In genomic region chr14:103597623-103598372, GRCh38 we compare ENCODE assay signal across 1 cellular context.
TF ChIP-seq lines count a peak whose summit lies in the region.

No MANE protein-coding gene starts in this region.

TF ChIP-seq in HEK293, 187 proteins besides CTCF, POLR2A, EP300 and RAD21 (continued from another document):
- TF ChIP-seq PRDM10 (tag by site-specific recombination; IDR thresholded peaks at IDR 0.05) (peak; percentile 57; the same call in 1 of the 2 replicates), KLF8 (tag by site-specific recombination; IDR thresholded peaks at IDR 0.05) (peak; percentile 58; the same call in 1 of the 2 replicates), PRDM2 (tag by site-specific recombination; IDR thresholded peaks at IDR 0.05; ENCODE audit: borderline replicate concordance) (no peak), ZNF266 (tag by site-specific recombination; IDR thresholded peaks at IDR 0.05; ENCODE audit: low read depth) (no peak), EGR2 (tag by site-specific recombination; IDR thresholded peaks at IDR 0.05; ENCODE audit: low read depth) (peak; percentile 69; the same call in 1 of the 2 replicates), KLF9 (tag by site-specific recombination; IDR thresholded peaks at IDR 0.05; ENCODE audit: low read depth) (no peak), ZNF600 (tag by site-specific recombination; IDR thresholded peaks at IDR 0.05) (peak; percentile 88)
